Comparison of ENCODE assay signal across 13 cellular contexts in the genomic region with DNA sequence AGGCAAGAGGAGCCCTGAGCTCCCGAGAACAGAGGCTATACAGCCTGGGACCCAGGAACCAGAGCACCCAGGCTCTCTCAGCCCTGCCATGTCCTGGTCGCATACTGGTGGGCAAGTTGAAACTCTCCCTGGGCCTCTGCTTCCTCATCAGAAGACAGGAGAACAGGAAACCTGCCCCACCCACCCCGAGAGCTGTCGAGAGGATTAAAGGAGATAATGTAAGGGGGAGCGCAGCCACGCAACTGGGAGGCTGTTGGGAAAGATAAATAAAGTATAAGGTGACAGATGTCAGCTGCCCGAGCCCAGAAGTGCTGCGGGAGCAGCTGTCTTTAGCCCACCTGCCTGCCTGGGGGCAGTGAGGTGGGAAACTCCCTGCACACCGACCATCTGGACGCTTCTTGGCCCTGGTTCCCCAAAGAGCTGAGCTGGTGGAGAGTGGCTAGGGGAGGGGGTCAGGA. TPM values are rescaled to one million over a fixed set of nuclear protein-coding genes. Genes with fewer than 3 reads are reported as not detected.
A peak's percentile ranks its signal among the peaks of the same experiment; 100 is the strongest.
DNase-seq lines count a peak whose midpoint lies in the region; ATAC-seq and TF ChIP-seq lines count a peak whose summit lies in the region.
"Had no signal": no experiment of that assay in that cellular context is flagged by ENCODE, and none has a peak within 500 bp of the region (broad histone marks: within the 10 kb centered on the region; RNA-seq: fewer than 3 reads in every experiment).

No MANE protein-coding gene starts in this region.

- H3K4me1 ChIP-seq in SJCRH30 (peaks cover 16% of the 10 kb centered on the region), mucosa of descending colon (ENCODE audit: low read depth) (no peaks in the 10 kb centered on the region), suprapubic skin (no peaks in the 10 kb centered on the region)

- TF ChIP-seq CTCF in mucosa of descending colon (IDR thresholded peaks at IDR 0.05) (no peak), suprapubic skin (IDR thresholded peaks at IDR 0.05) (no peak)

- peak; percentile 55 for ATAC-seq in mucosa of descending colon
- no peak for ATAC-seq in GM21825 (IDR thresholded peaks at IDR 0.05; ENCODE audit: unreplicated experiment)

- no peak for TF ChIP-seq EP300 in suprapubic skin (IDR thresholded peaks at IDR 0.05)

- H3K4me3 ChIP-seq in SJCRH30 (no peak overlapping the region), mucosa of descending colon (no peak overlapping the region), suprapubic skin (no peak overlapping the region)

- DNase-seq in DMS79 treated with DMSO at 0.1 percent for 48 hours (lab: John Stamatoyannopoulos, UW): peak; percentile 88
- DNase-seq in NCI-H2107 (lab: John Stamatoyannopoulos, UW): peak; percentile 64
- DNase-seq in SJCRH30: peak; percentile 84 to 87
- DNase-seq in mucosa of descending colon: peak in 2 of 3 donors; percentile 45 to 49
- DNase-seq in T-helper 1 cell: no peak
- DNase-seq in posterior vena cava (ENCODE audit: low spot score): no peak
- DNase-seq in suprapubic skin (ENCODE audit: low spot score in 2 of 2): no peak
- DNase-seq: dermis blood vessel endothelial cell, GOT3, nephron progenitor cell, T-helper 9 cell had no signal

- no peaks in the 10 kb centered on the region for H3K36me3 ChIP-seq in SJCRH30
- no peaks in the 10 kb centered on the region for H3K36me3 ChIP-seq in mucosa of descending colon (ENCODE audit: low read depth)
- no peaks in the 10 kb centered on the region for H3K36me3 ChIP-seq in suprapubic skin

- H3K9me3 ChIP-seq in SJCRH30 (replicated peaks) (peaks cover 3% of the 10 kb centered on the region; the same call in 1 of the 2 replicates), mucosa of descending colon (no peaks in the 10 kb centered on the region), suprapubic skin (no peaks in the 10 kb centered on the region)

- intact Hi-C loops in mucosa of descending colon (cut with DNase I, micrococcal nuclease): no loop called here
- intact Hi-C loops in posterior vena cava (cut with DNase I): no loop called here

- 30% methylated on average over 9 of the region's 10 CpGs for WGBS in suprapubic skin

- TF ChIP-seq POLR2A in suprapubic skin (IDR thresholded peaks at IDR 0.05): no peak

- H3K27me3 ChIP-seq in SJCRH30 (no peaks in the 10 kb centered on the region), suprapubic skin (peaks cover 60% of the 10 kb centered on the region)

- H3K27ac ChIP-seq in SJCRH30: no peak overlapping the region
- no peak overlapping the region for H3K27ac ChIP-seq in suprapubic skin

RNA-seq across cellular contexts. Expression of gene KIF19, which starts 6.8 kb away (rescaled TPM):
- total RNA-seq in SJCRH30 (2014; rRNA removed; shearing (Covaris generic)): not detected in 2 replicates
- total RNA-seq in mucosa of descending colon: 1 to 10 TPM in 2 of 3 donors, under 1 TPM in 1; 0.73 to 7.4 (median 2.4) TPM
- 1 to 10 TPM; 1.4 to 2.3 TPM for total RNA-seq in posterior vena cava
- 1 to 10 TPM in 2 of 4 donors, under 1 TPM in 2; 0.34 to 1.3 (median 1.0) TPM for total RNA-seq in suprapubic skin
- total RNA-seq: frontal cortex had no signal

RNA-seq across cellular contexts. Expression of gene BTBD17, which starts 28.9 kb away (rescaled TPM):
- not detected in 2 replicates for total RNA-seq in SJCRH30 (2014; rRNA removed; shearing (Covaris generic))
- under 1 TPM in 1 of 3 donors, not detected in 2; 0.17 TPM for total RNA-seq in mucosa of descending colon
- total RNA-seq in posterior vena cava: not detected
- total RNA-seq in suprapubic skin: not detected

RNA-seq across cellular contexts. Expression of gene GPR142, which starts 34.5 kb away (rescaled TPM):
- total RNA-seq in SJCRH30 (2014; rRNA removed; shearing (Covaris generic)): not detected in 2 replicates
- total RNA-seq in mucosa of descending colon: under 1 TPM in 1 of 3 donors, not detected in 2; 0.17 TPM
- total RNA-seq in posterior vena cava: under 1 TPM in 1 of 2 donors, not detected in 1; 0.14 TPM
- not detected for total RNA-seq in suprapubic skin
- total RNA-seq: frontal cortex had no signal

RNA-seq across cellular contexts. Expression of gene DNAI2, which starts 58.8 kb away (rescaled TPM):
- total RNA-seq in SJCRH30 (2014; rRNA removed; shearing (Covaris generic)): not detected in 2 replicates
- total RNA-seq in mucosa of descending colon: not detected
- not detected for total RNA-seq in posterior vena cava
- total RNA-seq in suprapubic skin: not detected
- total RNA-seq: dermis blood vessel endothelial cell, frontal cortex had no signal

Comparison
In these comparisons a context has a peak if more than half of its experiments do, and no peak if none do; other contexts are left out.
1. DNase-seq: peak in DMS79 treated with DMSO at 0.1 percent for 48 hours (single experiment), NCI-H2107 (single experiment), SJCRH30 (2 of 2) and mucosa of descending colon (2 of 3); none in T-helper 1 cell (0 of 5), posterior vena cava (single experiment) and suprapubic skin (0 of 2).